ENCODE assay signal across 1 cellular context in the genomic region with DNA sequence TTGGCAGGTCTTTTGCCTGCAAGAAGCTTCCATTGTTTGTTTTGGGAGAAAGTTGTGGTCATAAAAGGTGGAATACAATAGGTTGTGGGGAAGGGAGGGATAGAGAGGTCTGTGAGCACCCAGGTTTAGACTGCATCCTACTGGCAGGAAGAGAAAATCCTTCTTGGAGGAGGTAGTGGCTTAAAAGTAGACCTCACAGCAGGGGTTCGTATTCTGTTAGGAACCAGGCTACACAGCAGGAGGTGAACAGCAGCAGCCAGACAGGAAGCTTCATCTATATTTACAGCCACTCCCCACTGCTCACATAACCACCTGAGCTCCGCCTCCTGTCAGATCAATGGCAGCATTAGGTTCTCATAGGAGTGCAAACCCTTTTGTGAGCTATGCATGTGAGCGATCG.
TF ChIP-seq lines count a peak whose summit lies in the region.

No MANE protein-coding gene starts in this region.

TF ChIP-seq in GM23338, 12 proteins besides CTCF, POLR2A, EP300 and RAD21:
- TF ChIP-seq, protein P1, sequence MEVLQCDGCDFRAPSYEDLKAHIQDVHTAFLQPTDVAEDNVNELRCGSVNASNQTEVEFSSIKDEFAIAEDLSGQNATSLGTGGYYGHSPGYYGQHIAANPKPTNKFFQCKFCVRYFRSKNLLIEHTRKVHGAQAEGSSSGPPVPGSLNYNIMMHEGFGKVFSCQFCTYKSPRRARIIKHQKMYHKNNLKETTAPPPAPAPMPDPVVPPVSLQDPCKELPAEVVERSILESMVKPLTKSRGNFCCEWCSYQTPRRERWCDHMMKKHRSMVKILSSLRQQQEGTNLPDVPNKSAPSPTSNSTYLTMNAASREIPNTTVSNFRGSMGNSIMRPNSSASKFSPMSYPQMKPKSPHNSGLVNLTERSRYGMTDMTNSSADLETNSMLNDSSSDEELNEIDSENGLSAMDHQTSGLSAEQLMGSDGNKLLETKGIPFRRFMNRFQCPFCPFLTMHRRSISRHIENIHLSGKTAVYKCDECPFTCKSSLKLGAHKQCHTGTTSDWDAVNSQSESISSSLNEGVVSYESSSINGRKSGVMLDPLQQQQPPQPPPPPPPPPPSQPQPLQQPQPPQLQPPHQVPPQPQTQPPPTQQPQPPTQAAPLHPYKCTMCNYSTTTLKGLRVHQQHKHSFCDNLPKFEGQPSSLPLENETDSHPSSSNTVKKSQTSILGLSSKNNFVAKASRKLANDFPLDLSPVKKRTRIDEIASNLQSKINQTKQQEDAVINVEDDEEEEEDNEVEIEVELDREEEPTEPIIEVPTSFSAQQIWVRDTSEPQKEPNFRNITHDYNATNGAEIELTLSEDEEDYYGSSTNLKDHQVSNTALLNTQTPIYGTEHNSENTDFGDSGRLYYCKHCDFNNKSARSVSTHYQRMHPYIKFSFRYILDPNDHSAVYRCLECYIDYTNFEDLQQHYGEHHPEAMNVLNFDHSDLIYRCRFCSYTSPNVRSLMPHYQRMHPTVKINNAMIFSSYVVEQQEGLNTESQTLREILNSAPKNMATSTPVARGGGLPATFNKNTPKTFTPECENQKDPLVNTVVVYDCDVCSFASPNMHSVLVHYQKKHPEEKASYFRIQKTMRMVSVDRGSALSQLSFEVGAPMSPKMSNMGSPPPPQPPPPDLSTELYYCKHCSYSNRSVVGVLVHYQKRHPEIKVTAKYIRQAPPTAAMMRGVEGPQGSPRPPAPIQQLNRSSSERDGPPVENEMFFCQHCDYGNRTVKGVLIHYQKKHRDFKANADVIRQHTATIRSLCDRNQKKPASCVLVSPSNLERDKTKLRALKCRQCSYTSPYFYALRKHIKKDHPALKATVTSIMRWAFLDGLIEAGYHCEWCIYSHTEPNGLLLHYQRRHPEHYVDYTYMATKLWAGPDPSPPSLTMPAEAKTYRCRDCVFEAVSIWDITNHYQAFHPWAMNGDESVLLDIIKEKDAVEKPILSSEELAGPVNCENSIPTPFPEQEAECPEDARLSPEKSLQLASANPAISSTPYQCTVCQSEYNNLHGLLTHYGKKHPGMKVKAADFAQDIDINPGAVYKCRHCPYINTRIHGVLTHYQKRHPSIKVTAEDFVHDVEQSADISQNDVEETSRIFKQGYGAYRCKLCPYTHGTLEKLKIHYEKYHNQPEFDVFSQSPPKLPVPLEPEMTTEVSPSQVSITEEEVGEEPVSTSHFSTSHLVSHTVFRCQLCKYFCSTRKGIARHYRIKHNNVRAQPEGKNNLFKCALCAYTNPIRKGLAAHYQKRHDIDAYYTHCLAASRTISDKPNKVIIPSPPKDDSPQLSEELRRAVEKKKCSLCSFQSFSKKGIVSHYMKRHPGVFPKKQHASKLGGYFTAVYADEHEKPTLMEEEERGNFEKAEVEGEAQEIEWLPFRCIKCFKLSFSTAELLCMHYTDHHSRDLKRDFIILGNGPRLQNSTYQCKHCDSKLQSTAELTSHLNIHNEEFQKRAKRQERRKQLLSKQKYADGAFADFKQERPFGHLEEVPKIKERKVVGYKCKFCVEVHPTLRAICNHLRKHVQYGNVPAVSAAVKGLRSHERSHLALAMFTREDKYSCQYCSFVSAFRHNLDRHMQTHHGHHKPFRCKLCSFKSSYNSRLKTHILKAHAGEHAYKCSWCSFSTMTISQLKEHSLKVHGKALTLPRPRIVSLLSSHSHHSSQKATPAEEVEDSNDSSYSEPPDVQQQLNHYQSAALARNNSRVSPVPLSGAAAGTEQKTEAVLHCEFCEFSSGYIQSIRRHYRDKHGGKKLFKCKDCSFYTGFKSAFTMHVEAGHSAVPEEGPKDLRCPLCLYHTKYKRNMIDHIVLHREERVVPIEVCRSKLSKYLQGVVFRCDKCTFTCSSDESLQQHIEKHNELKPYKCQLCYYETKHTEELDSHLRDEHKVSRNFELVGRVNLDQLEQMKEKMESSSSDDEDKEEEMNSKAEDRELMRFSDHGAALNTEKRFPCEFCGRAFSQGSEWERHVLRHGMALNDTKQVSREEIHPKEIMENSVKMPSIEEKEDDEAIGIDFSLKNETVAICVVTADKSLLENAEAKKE (CRISPR knock-in tag; IDR thresholded peaks at IDR 0.05), result no peak
- TF ChIP-seq EZH2phosphoT487 (IDR thresholded peaks at IDR 0.05; ENCODE audit: unreplicated experiment) (no peak), POLR2AphosphoS5 (IDR thresholded peaks at IDR 0.05; ENCODE audit: low read depth) (no peak), CREB1 (CRISPR knock-in tag; IDR thresholded peaks at IDR 0.05; ENCODE audit: low read depth) (no peak), EZH2 (IDR thresholded peaks at IDR 0.05; ENCODE audit: low read depth, unreplicated experiment) (no peak), NANOG (IDR thresholded peaks at IDR 0.05; ENCODE audit: borderline replicate concordance) (no peak), ZNF114 (CRISPR knock-in tag; IDR thresholded peaks at IDR 0.05) (no peak), ZNF331 (CRISPR knock-in tag; IDR thresholded peaks at IDR 0.05; ENCODE audit: low read depth) (no peak), JUNB (IDR thresholded peaks at IDR 0.05; ENCODE audit: unreplicated experiment) (no peak), STAT1 (IDR thresholded peaks at IDR 0.05; ENCODE audit: unreplicated experiment) (no peak)
- TF ChIP-seq, protein P2, sequence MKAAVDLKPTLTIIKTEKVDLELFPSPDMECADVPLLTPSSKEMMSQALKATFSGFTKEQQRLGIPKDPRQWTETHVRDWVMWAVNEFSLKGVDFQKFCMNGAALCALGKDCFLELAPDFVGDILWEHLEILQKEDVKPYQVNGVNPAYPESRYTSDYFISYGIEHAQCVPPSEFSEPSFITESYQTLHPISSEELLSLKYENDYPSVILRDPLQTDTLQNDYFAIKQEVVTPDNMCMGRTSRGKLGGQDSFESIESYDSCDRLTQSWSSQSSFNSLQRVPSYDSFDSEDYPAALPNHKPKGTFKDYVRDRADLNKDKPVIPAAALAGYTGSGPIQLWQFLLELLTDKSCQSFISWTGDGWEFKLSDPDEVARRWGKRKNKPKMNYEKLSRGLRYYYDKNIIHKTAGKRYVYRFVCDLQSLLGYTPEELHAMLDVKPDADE (IDR thresholded peaks at IDR 0.05), result no peak
- TF ChIP-seq, protein P3, sequence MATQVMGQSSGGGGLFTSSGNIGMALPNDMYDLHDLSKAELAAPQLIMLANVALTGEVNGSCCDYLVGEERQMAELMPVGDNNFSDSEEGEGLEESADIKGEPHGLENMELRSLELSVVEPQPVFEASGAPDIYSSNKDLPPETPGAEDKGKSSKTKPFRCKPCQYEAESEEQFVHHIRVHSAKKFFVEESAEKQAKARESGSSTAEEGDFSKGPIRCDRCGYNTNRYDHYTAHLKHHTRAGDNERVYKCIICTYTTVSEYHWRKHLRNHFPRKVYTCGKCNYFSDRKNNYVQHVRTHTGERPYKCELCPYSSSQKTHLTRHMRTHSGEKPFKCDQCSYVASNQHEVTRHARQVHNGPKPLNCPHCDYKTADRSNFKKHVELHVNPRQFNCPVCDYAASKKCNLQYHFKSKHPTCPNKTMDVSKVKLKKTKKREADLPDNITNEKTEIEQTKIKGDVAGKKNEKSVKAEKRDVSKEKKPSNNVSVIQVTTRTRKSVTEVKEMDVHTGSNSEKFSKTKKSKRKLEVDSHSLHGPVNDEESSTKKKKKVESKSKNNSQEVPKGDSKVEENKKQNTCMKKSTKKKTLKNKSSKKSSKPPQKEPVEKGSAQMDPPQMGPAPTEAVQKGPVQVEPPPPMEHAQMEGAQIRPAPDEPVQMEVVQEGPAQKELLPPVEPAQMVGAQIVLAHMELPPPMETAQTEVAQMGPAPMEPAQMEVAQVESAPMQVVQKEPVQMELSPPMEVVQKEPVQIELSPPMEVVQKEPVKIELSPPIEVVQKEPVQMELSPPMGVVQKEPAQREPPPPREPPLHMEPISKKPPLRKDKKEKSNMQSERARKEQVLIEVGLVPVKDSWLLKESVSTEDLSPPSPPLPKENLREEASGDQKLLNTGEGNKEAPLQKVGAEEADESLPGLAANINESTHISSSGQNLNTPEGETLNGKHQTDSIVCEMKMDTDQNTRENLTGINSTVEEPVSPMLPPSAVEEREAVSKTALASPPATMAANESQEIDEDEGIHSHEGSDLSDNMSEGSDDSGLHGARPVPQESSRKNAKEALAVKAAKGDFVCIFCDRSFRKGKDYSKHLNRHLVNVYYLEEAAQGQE (IDR thresholded peaks at IDR 0.05; ENCODE audit: unreplicated experiment), result no peak
